ENCODE assay signal across 19 cellular contexts in genomic region chr4:52550186-52550585, GRCh38.
"Had no signal": no experiment of that assay in that cellular context is flagged by ENCODE, and none has a peak within 500 bp of the region (broad histone marks: within the 10 kb centered on the region; RNA-seq: fewer than 3 reads in every experiment).

No MANE protein-coding gene starts in this region.

- H3K36me3 ChIP-seq: adrenal gland, esophagus squamous epithelium, upper lobe of right lung had no signal

- H3K4me3 Mint-ChIP-seq: natural killer cell; stimulated activated naive CD8-positive, alpha-beta T cell treated with anti-CD3 and anti-CD28 coated beads, Interleukin-15, Interleukin-2, amounts not matched to agents 100 ng/mL and 50 ng/mL, for 24 hours; T-helper 2 cell treated with Interferon-gamma antibody and Interleukin-4, amounts not matched to agents 5 μg/mL and 100 μg/mL, for 36 hours had no signal

- DNase-seq: activated CD4-positive, alpha-beta T cell treated with anti-CD3 and anti-CD28 coated beads, Interleukin-2, amount 50 U/mL, for 4 hours; activated CD4-positive, CD25-positive, alpha-beta regulatory T cell treated with anti-CD3 and anti-CD28 coated beads, Interleukin-2, amount 50 U/mL, for 72 hours; activated naive CD4-positive, alpha-beta T cell treated with anti-CD3 and anti-CD28 coated beads, Interleukin-2, amount 50 U/mL, for 16 hours; activated T-cell treated with anti-CD3 and anti-CD28 coated beads, Interleukin-2, amount 50 U/mL, for 1 hour; adrenal gland; body of pancreas; cerebellar nuclear complex; dermis blood vessel endothelial cell; esophagus squamous epithelium; foreskin fibroblast; mucosa of descending colon; natural killer cell; psoas muscle; stimulated activated CD4-positive, alpha-beta T cell treated with anti-CD3 and anti-CD28 coated beads, Interleukin-4, amount 100 ng/mL, for 24 hours; SW 1271; testis; upper lobe of right lung had no signal

- H3K27ac ChIP-seq: adrenal gland, body of pancreas, esophagus squamous epithelium, psoas muscle, testis, upper lobe of right lung had no signal

- H3K4me1 ChIP-seq: body of pancreas, upper lobe of right lung had no signal

- H3K27ac Mint-ChIP-seq: natural killer cell; stimulated activated naive CD8-positive, alpha-beta T cell treated with anti-CD3 and anti-CD28 coated beads, Interleukin-15, Interleukin-2, amounts not matched to agents 100 ng/mL and 50 ng/mL, for 24 hours; T-helper 2 cell treated with Interferon-gamma antibody and Interleukin-4, amounts not matched to agents 5 μg/mL and 100 μg/mL, for 36 hours had no signal

- H3K36me3 Mint-ChIP-seq: natural killer cell had no signal

- H3K9me3 Mint-ChIP-seq: natural killer cell; stimulated activated naive CD8-positive, alpha-beta T cell treated with anti-CD3 and anti-CD28 coated beads, Interleukin-15, Interleukin-2, amounts not matched to agents 100 ng/mL and 50 ng/mL, for 24 hours; T-helper 2 cell treated with Interferon-gamma antibody and Interleukin-4, amounts not matched to agents 5 μg/mL and 100 μg/mL, for 36 hours had no signal

- H3K9me3 ChIP-seq: adrenal gland, body of pancreas, esophagus squamous epithelium, mucosa of descending colon, psoas muscle, testis, upper lobe of right lung had no signal

- H3K27me3 ChIP-seq: adrenal gland, body of pancreas, testis, upper lobe of right lung had no signal

- H3K4me3 ChIP-seq: adrenal gland, body of pancreas, esophagus squamous epithelium, mucosa of descending colon, psoas muscle, testis, upper lobe of right lung had no signal

- ATAC-seq: body of pancreas, mucosa of descending colon, natural killer cell, psoas muscle, upper lobe of right lung had no signal
